20 cellular contexts compared by ENCODE assay signal in genomic region chr7:129828078-129828762, GRCh38.
DNase-seq lines count a peak whose midpoint lies in the region; ATAC-seq and TF ChIP-seq lines count a peak whose summit lies in the region.
"Had no signal": no experiment of that assay in that cellular context is flagged by ENCODE, and none has a peak within 500 bp of the region (broad histone marks: within the 10 kb centered on the region; RNA-seq: fewer than 3 reads in every experiment).

No MANE protein-coding gene starts in this region.

- H3K4me3 ChIP-seq in OCI-LY1 (ENCODE audit: low read depth, low read length, poor library complexity, severe bottlenecking) (no peak overlapping the region), upper lobe of right lung (no peak overlapping the region)
- H3K4me3 ChIP-seq: GM12878, GM23338, Peyer's patch, SK-N-MC had no signal

- intact Hi-C loops in upper lobe of right lung (cut with DNase I), result loop anchor here (10.0 kb wide), 1 partner anchor 163 kb away; no protein-coding TSS in a partner anchor

- H3K79me2 ChIP-seq in OCI-LY1 (ENCODE audit: insufficient read depth, low read length), result no peaks in the 10 kb centered on the region

- H3K27me3 Mint-ChIP-seq in chondrocyte (ENCODE audit: low read depth) (no peaks in the 10 kb centered on the region), nephron (ENCODE audit: low read depth) (peaks cover 4% of the 10 kb centered on the region)
- H3K27me3 Mint-ChIP-seq: CD4-positive, alpha-beta T cell had no signal

- H2AFZ ChIP-seq in OCI-LY1 (ENCODE audit: low read length), result no peak overlapping the region
- H2AFZ ChIP-seq: GM23338 had no signal

- H3K4me1 Mint-ChIP-seq in chondrocyte (ENCODE audit: low read depth) (peaks cover 73% of the 10 kb centered on the region), nephron (peaks cover 32% of the 10 kb centered on the region)

- no peak overlapping the region for H3K9ac ChIP-seq in OCI-LY1 (ENCODE audit: low read length)
- H3K9ac ChIP-seq: KMS-11 had no signal

- TF ChIP-seq CTCF in OCI-LY1 (IDR thresholded peaks at IDR 0.05; ENCODE audit: low read length), result no peak
- TF ChIP-seq CTCF in chondrocyte (IDR thresholded peaks at IDR 0.05), result no peak
- no peak for TF ChIP-seq CTCF in nephron (IDR thresholded peaks at IDR 0.05; ENCODE audit: unreplicated experiment in 3 of 3)
- no peak for TF ChIP-seq CTCF in upper lobe of right lung (IDR thresholded peaks at IDR 0.05)

- peak overlapping the region; percentile 41 for H3K27ac Mint-ChIP-seq in chondrocyte (ENCODE audit: unreplicated experiment)
- peak overlapping the region; percentile 25 to 44 (median 41) for H3K27ac Mint-ChIP-seq in nephron
- H3K27ac Mint-ChIP-seq: CD4-positive, alpha-beta T cell had no signal

- H3K27ac ChIP-seq in OCI-LY1 (ENCODE audit: low read depth, low read length, poor library complexity, severe bottlenecking) (peak overlapping the region; percentile 61), upper lobe of right lung (no peak overlapping the region)
- H3K27ac ChIP-seq: KMS-11, Peyer's patch, SK-N-MC had no signal

- H3K36me3 Mint-ChIP-seq in chondrocyte (ENCODE audit: low read depth) (peaks cover 16% of the 10 kb centered on the region), nephron (ENCODE audit: low read depth) (peaks cover 16% of the 10 kb centered on the region)

- DNase-seq in DMS79 treated with DMSO at 0.1 percent for 48 hours (lab: John Stamatoyannopoulos, UW) (peak; percentile 44), chondrocyte (ENCODE audit: low spot score) (no peak), upper lobe of right lung (no peak)
- no peak for DNase-seq in activated CD8-positive, alpha-beta memory T cell treated with anti-CD3 and anti-CD28 coated beads, Interleukin-2, amount 50 U/mL, for 4 hours
- no peak for DNase-seq in stimulated activated CD4-positive, alpha-beta T cell treated with anti-CD3 and anti-CD28 coated beads, Interleukin-4, amount 100 ng/mL, for 4 hours
- DNase-seq: CD4-positive, alpha-beta T cell; DMS153; EL; MV-4-11; NCI-H1694 treated with DMSO at 0.1 percent for 48 hours; NCI-H524 treated with DMSO at 0.1 percent for 48 hours; Peyer's patch; Right ventricle myocardium superior had no signal

- H3K4me1 ChIP-seq in OCI-LY1 (ENCODE audit: insufficient read depth, low read length, severe bottlenecking) (peaks cover 52% of the 10 kb centered on the region), upper lobe of right lung (peaks cover 23% of the 10 kb centered on the region)

- H3K9me3 Mint-ChIP-seq in chondrocyte (ENCODE audit: low read depth), result no peaks in the 10 kb centered on the region
- H3K9me3 Mint-ChIP-seq in nephron, result no peaks in the 10 kb centered on the region
- H3K9me3 Mint-ChIP-seq: CD4-positive, alpha-beta T cell; GM23338 had no signal

- H3K36me3 ChIP-seq in OCI-LY1 (ENCODE audit: insufficient read depth, low read length) (peaks cover 16% of the 10 kb centered on the region; the same call in 1 of the 2 replicates), upper lobe of right lung (peaks cover 2% of the 10 kb centered on the region)

- peaks cover 8% of the 10 kb centered on the region; the same call in 1 of the 2 replicates for H3F3A ChIP-seq in OCI-LY1 (ENCODE audit: insufficient read depth, low read length)

- no peaks in the 10 kb centered on the region for H4K20me1 ChIP-seq in OCI-LY1 (ENCODE audit: insufficient read depth, low read length)

- ATAC-seq in upper lobe of right lung (no peak), HG02970 (IDR thresholded peaks at IDR 0.05; ENCODE audit: low FRiP score, unreplicated experiment) (no peak)
- ATAC-seq: GM12878, GM23338 had no signal

- no peak overlapping the region for H3K4me2 ChIP-seq in OCI-LY1 (ENCODE audit: low read length)
- H3K4me2 ChIP-seq: KMS-11 had no signal

- H3K4me3 Mint-ChIP-seq in chondrocyte (ENCODE audit: unreplicated experiment) (no peak overlapping the region), nephron (no peak overlapping the region)
- H3K4me3 Mint-ChIP-seq: GM23338 had no signal

- H3K27me3 ChIP-seq in OCI-LY1 (ENCODE audit: insufficient read depth, low read length) (no peaks in the 10 kb centered on the region), upper lobe of right lung (no peaks in the 10 kb centered on the region)
- H3K27me3 ChIP-seq: Peyer's patch had no signal

- no peaks in the 10 kb centered on the region for H3K9me3 ChIP-seq in OCI-LY1 (ENCODE audit: low read length)
- H3K9me3 ChIP-seq in upper lobe of right lung, result no peaks in the 10 kb centered on the region
- H3K9me3 ChIP-seq: Peyer's patch had no signal

- H3K9me2 ChIP-seq in OCI-LY1 (ENCODE audit: low read depth, low read length), result no peaks in the 10 kb centered on the region
